In genomic region chr20:39019805-39020325, GRCh38 we compare ENCODE assay signal across 9 cellular contexts. TPM values are rescaled to one million over a fixed set of nuclear protein-coding genes. Genes with fewer than 3 reads are reported as not detected.
DNase-seq lines count a peak whose midpoint lies in the region; ATAC-seq and TF ChIP-seq lines count a peak whose summit lies in the region.
"Had no signal": no experiment of that assay in that cellular context is flagged by ENCODE, and none has a peak within 500 bp of the region (broad histone marks: within the 10 kb centered on the region; RNA-seq: fewer than 3 reads in every experiment).

No MANE protein-coding gene starts in this region.

- ATAC-seq in GM19025 (IDR thresholded peaks at IDR 0.05; ENCODE audit: low read depth, unreplicated experiment) (peak; percentile 81), HG02943 (IDR thresholded peaks at IDR 0.05; ENCODE audit: low read depth, unreplicated experiment) (peak; percentile 79)
- peak; percentile 79 to 88 for ATAC-seq in activated T-cell treated with anti-CD3 and anti-CD28 coated beads, Interleukin-2, amount 50 U/mL, for 72 hours (replicated peaks in 1 of 2)

- DNase-seq in EH (ENCODE audit: low read depth), result peak; percentile 16
- DNase-seq in activated T-cell treated with anti-CD3 and anti-CD28 coated beads, Interleukin-2, amount 50 U/mL, for 72 hours, result peak; percentile 66 to 71
- DNase-seq in GM13976 (ENCODE audit: low spot score), result no peak
- DNase-seq in SW 1271 (lab: John Stamatoyannopoulos, UW), result no peak
- no peak for DNase-seq in RKO (ENCODE audit: low spot score)
- DNase-seq in CD14-positive monocyte (ENCODE audit: low spot score), result no peak
- DNase-seq: substantia nigra had no signal

- no peaks in the 10 kb centered on the region for H3K27me3 Mint-ChIP-seq in activated T-cell treated with anti-CD3 and anti-CD28 coated beads, Interleukin-2, amount 50 U/mL, for 72 hours (ENCODE audit: low read depth)
- peaks cover 0 to 3% (median 0%) of the 10 kb centered on the region in 3 donors for H3K27me3 Mint-ChIP-seq in CD14-positive monocyte (ENCODE audit: low read depth in 3 of 3)

- in situ Hi-C loops in GM13976 (cut with MboI; ENCODE audit: low sequenced_read_pairs, unreplicated experiment), result no loop called here

- peak overlapping the region; percentile 0 for H3K27ac Mint-ChIP-seq in activated T-cell treated with anti-CD3 and anti-CD28 coated beads, Interleukin-2, amount 50 U/mL, for 72 hours
- H3K27ac Mint-ChIP-seq in CD14-positive monocyte, result peak overlapping the region in 2 of 7 donors; percentile 24 to 61

- intact Hi-C loops in CD14-positive monocyte (cut with micrococcal nuclease), result no loop called here

- peaks cover 21 to 37% of the 10 kb centered on the region in 2 donors for H3K36me3 Mint-ChIP-seq in activated T-cell treated with anti-CD3 and anti-CD28 coated beads, Interleukin-2, amount 50 U/mL, for 72 hours (ENCODE audit: insufficient read depth in 2 of 2)
- peaks cover 85 to 93% of the 10 kb centered on the region in 2 donors for H3K36me3 Mint-ChIP-seq in CD14-positive monocyte

- H3K4me3 Mint-ChIP-seq in activated T-cell treated with anti-CD3 and anti-CD28 coated beads, Interleukin-2, amount 50 U/mL, for 72 hours, result peak overlapping the region; percentile 15 to 25
- no peak overlapping the region for H3K4me3 Mint-ChIP-seq in CD14-positive monocyte

- H3K9me3 Mint-ChIP-seq in activated T-cell treated with anti-CD3 and anti-CD28 coated beads, Interleukin-2, amount 50 U/mL, for 72 hours, result peaks cover 1 to 2% of the 10 kb centered on the region in 2 donors
- H3K9me3 Mint-ChIP-seq in CD14-positive monocyte, result peaks cover 0 to 4% (median 0%) of the 10 kb centered on the region in 7 donors

- H3K4me1 Mint-ChIP-seq in activated T-cell treated with anti-CD3 and anti-CD28 coated beads, Interleukin-2, amount 50 U/mL, for 72 hours (ENCODE audit: low read depth), result peaks cover 87% of the 10 kb centered on the region
- H3K4me1 Mint-ChIP-seq in CD14-positive monocyte, result no peaks in the 10 kb centered on the region

- TF ChIP-seq CTCF in GM13976 (IDR thresholded peaks at IDR 0.05; ENCODE audit: borderline replicate concordance, control extremely low read depth, extremely low read depth, insufficient read depth, missing control alignments) (no peak), CD14-positive monocyte (IDR thresholded peaks at IDR 0.05) (no peak)

RNA-seq across cellular contexts. Expression of gene DHX35, which starts 57.7 kb away (rescaled TPM):
- 10 to 100 TPM in 1 of 2 donors, 1 to 10 TPM in 1; 9.4 to 14.2 TPM for total RNA-seq in activated T-cell treated with anti-CD3 and anti-CD28 coated beads, Interleukin-2, amount 50 U/mL, for 72 hours
- 1 to 10 TPM; 1.6 to 2.7 TPM for polyA plus RNA-seq in CD14-positive monocyte

Comparison
In these comparisons a context has a peak if more than half of its experiments do, and no peak if none do; other contexts are left out.
1. DNase-seq: peak in EH (single experiment) and activated T-cell treated with anti-CD3 and anti-CD28 coated beads, Interleukin-2, amount 50 U/mL, for 72 hours (2 of 2); none in GM13976 (single experiment), SW 1271 (0 of 2), RKO (single experiment) and CD14-positive monocyte (single experiment).
2. H3K4me3 Mint-ChIP-seq: peak in activated T-cell treated with anti-CD3 and anti-CD28 coated beads, Interleukin-2, amount 50 U/mL, for 72 hours (2 of 2); none in CD14-positive monocyte (0 of 2).
3. Peak in every context shown above with its lines, with median percentiles within 50 percentile points of each other: ATAC-seq.